In genomic region chr10:71750986-71751385, GRCh38 we compare ENCODE assay signal across 16 cellular contexts. TPM values are rescaled to one million over a fixed set of nuclear protein-coding genes. Genes with fewer than 3 reads are reported as not detected.
DNase-seq lines count a peak whose midpoint lies in the region; TF ChIP-seq lines count a peak whose summit lies in the region.
"Had no signal": no experiment of that assay in that cellular context is flagged by ENCODE, and none has a peak within 500 bp of the region (broad histone marks: within the 10 kb centered on the region; RNA-seq: fewer than 3 reads in every experiment).

No MANE protein-coding gene starts in this region.

- H3K27ac ChIP-seq in KOPT-K1 (ENCODE audit: low read depth, low read length, poor library complexity, severe bottlenecking) (peak overlapping the region; percentile 100), dorsolateral prefrontal cortex (peak overlapping the region in 35 of 59 donors; percentile 11 to 88 (median 55)), rectal smooth muscle tissue (ENCODE audit: low read depth, low read length) (peak overlapping the region; percentile 10)
- H3K27ac ChIP-seq: 22Rv1, VCaP had no signal

- peak overlapping the region; percentile 97 for H3K27ac Mint-ChIP-seq in T-helper 1 cell treated with Interleukin-12 subunit alpha and Interleukin-12 subunit beta and Interleukin-4 antibody, amounts not matched to agents 30 μg/mL and 1 μg/mL, for 36 hours

- no peaks in the 10 kb centered on the region for H3K27me3 Mint-ChIP-seq in T-helper 1 cell treated with Interleukin-12 subunit alpha and Interleukin-12 subunit beta and Interleukin-4 antibody, amounts not matched to agents 30 μg/mL and 1 μg/mL, for 36 hours (ENCODE audit: low read depth)

- peaks cover 51% of the 10 kb centered on the region for H3K36me3 Mint-ChIP-seq in T-helper 1 cell treated with Interleukin-12 subunit alpha and Interleukin-12 subunit beta and Interleukin-4 antibody, amounts not matched to agents 30 μg/mL and 1 μg/mL, for 36 hours (ENCODE audit: low read depth)

- H3K4me1 ChIP-seq in rectal smooth muscle tissue (ENCODE audit: control insufficient read depth, insufficient read depth, low read length) = peaks cover 11% of the 10 kb centered on the region

- no peak for TF ChIP-seq CTCF in dorsolateral prefrontal cortex (IDR thresholded peaks at IDR 0.05 in 54 of 56, conservative IDR thresholded peaks at IDR 0.05 in 2 of 56; ENCODE audit: low read depth in 1 of 56, partially characterized antibody in 56 of 56)
- no peak for TF ChIP-seq CTCF in GM20000 (IDR thresholded peaks at IDR 0.05; ENCODE audit: extremely low read depth, missing control alignments)

- H3K4me3 ChIP-seq in dorsolateral prefrontal cortex = no peak overlapping the region
- no peak overlapping the region for H3K4me3 ChIP-seq in rectal smooth muscle tissue (ENCODE audit: low read length)

- peaks cover 83% of the 10 kb centered on the region for H3K4me1 Mint-ChIP-seq in T-helper 1 cell treated with Interleukin-12 subunit alpha and Interleukin-12 subunit beta and Interleukin-4 antibody, amounts not matched to agents 30 μg/mL and 1 μg/mL, for 36 hours (ENCODE audit: low read depth)

- DNase-seq in T-helper 1 cell = no peak
- no peak for DNase-seq in dorsolateral prefrontal cortex
- no peak for DNase-seq in activated gamma-delta T cell (lab: John Stamatoyannopoulos, UW)
- DNase-seq in GM03348 (ENCODE audit: low spot score) = no peak
- no peak for DNase-seq in GM20000 (ENCODE audit: low spot score)
- DNase-seq: activated T-cell treated with anti-CD3 and anti-CD28 coated beads, Interleukin-2, amount 50 U/mL, for 4 hours; GDM1; stimulated activated CD4-positive, alpha-beta T cell treated with anti-CD3 and anti-CD28 coated beads, Interleukin-2, amount 100 ng/mL, for 24 hours; stimulated activated CD8-positive, alpha-beta memory T cell treated with anti-CD3 and anti-CD28 coated beads, Interleukin-4, amount 100 ng/mL, for 48 hours had no signal

- intact Hi-C loops in dorsolateral prefrontal cortex (cut with DNase I) = no loop called here

- H3K27me3 ChIP-seq in dorsolateral prefrontal cortex = no peaks in the 10 kb centered on the region
- H3K27me3 ChIP-seq in rectal smooth muscle tissue (ENCODE audit: control insufficient read depth, insufficient read depth, low read length) = no peaks in the 10 kb centered on the region

- H3K9me3 ChIP-seq in KOPT-K1 (ENCODE audit: insufficient read depth, low read length, poor library complexity, severe bottlenecking) = no peaks in the 10 kb centered on the region

- no peaks in the 10 kb centered on the region for H3K9me3 Mint-ChIP-seq in T-helper 1 cell treated with Interleukin-12 subunit alpha and Interleukin-12 subunit beta and Interleukin-4 antibody, amounts not matched to agents 30 μg/mL and 1 μg/mL, for 36 hours
- H3K9me3 Mint-ChIP-seq: activated T-cell treated with anti-CD3 and anti-CD28 coated beads, Interleukin-2, amount 50 U/mL, for 4 hours had no signal

- no peak overlapping the region for H3K4me3 Mint-ChIP-seq in T-helper 1 cell treated with Interleukin-12 subunit alpha and Interleukin-12 subunit beta and Interleukin-4 antibody, amounts not matched to agents 30 μg/mL and 1 μg/mL, for 36 hours
- H3K4me3 Mint-ChIP-seq: activated T-cell treated with anti-CD3 and anti-CD28 coated beads, Interleukin-2, amount 50 U/mL, for 4 hours had no signal

- H3K36me3 ChIP-seq in KOPT-K1 (ENCODE audit: insufficient read depth, low read length) = peaks cover 30% of the 10 kb centered on the region
- peaks cover 18% of the 10 kb centered on the region for H3K36me3 ChIP-seq in rectal smooth muscle tissue (ENCODE audit: control insufficient read depth, insufficient read depth, low read length)

- no peak overlapping the region for H3K9ac ChIP-seq in rectal smooth muscle tissue (ENCODE audit: low read length)

RNA-seq across cellular contexts. Expression of gene VSIR, which starts 22.3 kb away (rescaled TPM):
- total RNA-seq in dorsolateral prefrontal cortex = 100 to 1,000 TPM in 4 of 120 experiments, 10 to 100 TPM in 116; 23.3 to 173 (median 52.8) TPM

RNA-seq across cellular contexts. Expression of gene C10orf105, which starts 31.4 kb away (rescaled TPM):
- total RNA-seq in dorsolateral prefrontal cortex = 10 to 100 TPM in 14 of 120 experiments, 1 to 10 TPM in 102, under 1 TPM in 4; 0.63 to 21.1 (median 4.3) TPM
- total RNA-seq: glomerular endothelial cell, SK-MEL-5 had no signal

Comparison
In these comparisons a context has a peak if more than half of its experiments do, and no peak if none do; other contexts are left out.
1. H3K27ac ChIP-seq: peak in every context shown above with its lines; median percentile 100 in KOPT-K1; 55 in dorsolateral prefrontal cortex; 10 in rectal smooth muscle tissue.